8 cellular contexts compared by ENCODE assay signal in genomic region chr17:8745586-8746500, GRCh38. TPM values are rescaled to one million over a fixed set of nuclear protein-coding genes. Genes with fewer than 3 reads are reported as not detected.
A peak's percentile ranks its signal among the peaks of the same experiment; 100 is the strongest.
DNase-seq lines count a peak whose midpoint lies in the region; ATAC-seq and TF ChIP-seq lines count a peak whose summit lies in the region.

No MANE protein-coding gene starts in this region.

- TF ChIP-seq CTCF in fibroblast of pulmonary artery (IDR thresholded peaks at IDR 0.05; ENCODE audit: low read length, missing control alignments) (peak; percentile 37), nephron progenitor cell (IDR thresholded peaks at IDR 0.05) (peak; percentile 89)

- DNase-seq in GDM1 (lab: John Stamatoyannopoulos, UW) (peak; percentile 56), OCI-M1 (lab: John Stamatoyannopoulos, UW) (peak; percentile 85), fibroblast of pulmonary artery (ENCODE audit: low read depth) (peak; percentile 48), nephron progenitor cell (peak; percentile 96)
- peak; percentile 63 for DNase-seq in activated T-helper 1 cell treated with anti-CD3 and anti-CD28 coated beads, Interleukin-12 subunit alpha, Interleukin-12 subunit beta, Interleukin-2, Interleukin-4 antibody, amounts not matched to agents 30 ng/mL and 10 ng/mL and 1 ng/mL, durations not matched to agents 14 hours and 24 hours and 36 hours (ENCODE audit: low spot score)
- DNase-seq in stimulated activated naive CD8-positive, alpha-beta T cell treated with anti-CD3 and anti-CD28 coated beads, Interleukin-15, Interleukin-2, amounts not matched to agents 100 U/mL and 50 U/mL, for 24 hours: peak; percentile 91

- peaks cover 6% of the 10 kb centered on the region for H3K27me3 Mint-ChIP-seq in activated T-helper 1 cell treated with anti-CD3 and anti-CD28 coated beads, Interleukin-12 subunit alpha, Interleukin-12 subunit beta, Interleukin-2, Interleukin-4 antibody, amounts not matched to agents 30 ng/mL and 10 ng/mL and 1 ng/mL, durations not matched to agents 14 hours and 24 hours and 36 hours (ENCODE audit: insufficient read depth)
- H3K27me3 Mint-ChIP-seq in nephron progenitor cell (ENCODE audit: low read depth, poor library complexity): peaks cover 17% of the 10 kb centered on the region

- peak overlapping the region; percentile 75 for H3K27ac Mint-ChIP-seq in activated T-helper 1 cell treated with anti-CD3 and anti-CD28 coated beads, Interleukin-12 subunit alpha, Interleukin-12 subunit beta, Interleukin-2, Interleukin-4 antibody, amounts not matched to agents 30 ng/mL and 10 ng/mL and 1 ng/mL, durations not matched to agents 14 hours and 24 hours and 36 hours
- H3K27ac Mint-ChIP-seq in nephron progenitor cell: no peak overlapping the region

- no peaks in the 10 kb centered on the region for H3K36me3 Mint-ChIP-seq in activated T-helper 1 cell treated with anti-CD3 and anti-CD28 coated beads, Interleukin-12 subunit alpha, Interleukin-12 subunit beta, Interleukin-2, Interleukin-4 antibody, amounts not matched to agents 30 ng/mL and 10 ng/mL and 1 ng/mL, durations not matched to agents 14 hours and 24 hours and 36 hours (ENCODE audit: low read depth)
- no peaks in the 10 kb centered on the region for H3K36me3 Mint-ChIP-seq in nephron progenitor cell (ENCODE audit: low read depth)

- peak overlapping the region; percentile 87 for H3K4me3 Mint-ChIP-seq in activated T-helper 1 cell treated with anti-CD3 and anti-CD28 coated beads, Interleukin-12 subunit alpha, Interleukin-12 subunit beta, Interleukin-2, Interleukin-4 antibody, amounts not matched to agents 30 ng/mL and 10 ng/mL and 1 ng/mL, durations not matched to agents 14 hours and 24 hours and 36 hours
- H3K4me3 Mint-ChIP-seq in nephron progenitor cell: peak overlapping the region; percentile 82

- intact Hi-C loops in activated T-helper 1 cell treated with anti-CD3 and anti-CD28 coated beads, Interleukin-12 subunit alpha, Interleukin-12 subunit beta, Interleukin-2, Interleukin-4 antibody, amounts not matched to agents 30 ng/mL and 10 ng/mL and 1 ng/mL, durations not matched to agents 14 hours and 24 hours and 36 hours (cut with micrococcal nuclease): loop anchor here (1.0 to 10.0 kb wide), 8 partner anchors 115 to 621 kb away; partner anchors contain the start of genes HES7, NDEL1 and RPL26

- peak overlapping the region; percentile 60 for H3K4me3 ChIP-seq in fibroblast of pulmonary artery (replicated peaks; ENCODE audit: low read depth, low read length)

- no peaks in the 10 kb centered on the region for H3K9me3 Mint-ChIP-seq in activated T-helper 1 cell treated with anti-CD3 and anti-CD28 coated beads, Interleukin-12 subunit alpha, Interleukin-12 subunit beta, Interleukin-2, Interleukin-4 antibody, amounts not matched to agents 30 ng/mL and 10 ng/mL and 1 ng/mL, durations not matched to agents 14 hours and 24 hours and 36 hours
- H3K9me3 Mint-ChIP-seq in nephron progenitor cell: peaks cover 5% of the 10 kb centered on the region

- peaks cover 13% of the 10 kb centered on the region for H3K4me1 Mint-ChIP-seq in activated T-helper 1 cell treated with anti-CD3 and anti-CD28 coated beads, Interleukin-12 subunit alpha, Interleukin-12 subunit beta, Interleukin-2, Interleukin-4 antibody, amounts not matched to agents 30 ng/mL and 10 ng/mL and 1 ng/mL, durations not matched to agents 14 hours and 24 hours and 36 hours (ENCODE audit: low read depth)
- peaks cover 21% of the 10 kb centered on the region for H3K4me1 Mint-ChIP-seq in nephron progenitor cell

- ATAC-seq in HG02852 (IDR thresholded peaks at IDR 0.05; ENCODE audit: unreplicated experiment) (peak; percentile 78), GM21381 (IDR thresholded peaks at IDR 0.05; ENCODE audit: unreplicated experiment) (no peak)
- peak; percentile 66 for ATAC-seq in stimulated activated naive CD8-positive, alpha-beta T cell treated with anti-CD3 and anti-CD28 coated beads, Interleukin-15, Interleukin-2, amounts not matched to agents 100 U/mL and 50 U/mL, for 24 hours

RNA-seq across cellular contexts. Expression of gene CCDC42, which starts 1.2 kb away (rescaled TPM):
- total RNA-seq in activated T-helper 1 cell treated with anti-CD3 and anti-CD28 coated beads, Interleukin-12 subunit alpha, Interleukin-12 subunit beta, Interleukin-2, Interleukin-4 antibody, amounts not matched to agents 30 ng/mL and 10 ng/mL and 1 ng/mL, durations not matched to agents 14 hours and 24 hours and 36 hours: 0.83 TPM in 1 of 2 replicates, not detected in the other

RNA-seq across cellular contexts. Expression of gene SPDYE4, which starts 12.5 kb away (rescaled TPM):
- not detected in 2 replicates for total RNA-seq in activated T-helper 1 cell treated with anti-CD3 and anti-CD28 coated beads, Interleukin-12 subunit alpha, Interleukin-12 subunit beta, Interleukin-2, Interleukin-4 antibody, amounts not matched to agents 30 ng/mL and 10 ng/mL and 1 ng/mL, durations not matched to agents 14 hours and 24 hours and 36 hours

RNA-seq across cellular contexts. Expression of gene MFSD6L, which starts 53.3 kb away (rescaled TPM):
- 0.12 and 0.13 TPM in 2 replicates for total RNA-seq in activated T-helper 1 cell treated with anti-CD3 and anti-CD28 coated beads, Interleukin-12 subunit alpha, Interleukin-12 subunit beta, Interleukin-2, Interleukin-4 antibody, amounts not matched to agents 30 ng/mL and 10 ng/mL and 1 ng/mL, durations not matched to agents 14 hours and 24 hours and 36 hours
